In genomic region chr7:13949939-13950338, GRCh38 we compare ENCODE assay signal across 2 cellular contexts.
TF ChIP-seq lines count a peak whose summit lies in the region.

No MANE protein-coding gene starts in this region.

TF ChIP-seq in GM23338, 12 proteins besides CTCF, POLR2A, EP300 and RAD21 (continued from another document):
- no peak for TF ChIP-seq ZNF462 (CRISPR knock-in tag; IDR thresholded peaks at IDR 0.05)
- no peak for TF ChIP-seq NANOG (IDR thresholded peaks at IDR 0.05; ENCODE audit: borderline replicate concordance)
- no peak for TF ChIP-seq ETS1 (IDR thresholded peaks at IDR 0.05)
- TF ChIP-seq CREB1 (CRISPR knock-in tag; IDR thresholded peaks at IDR 0.05; ENCODE audit: low read depth), result no peak
- no peak for TF ChIP-seq ZNF331 (CRISPR knock-in tag; IDR thresholded peaks at IDR 0.05; ENCODE audit: low read depth)
- no peak for TF ChIP-seq ZNF114 (CRISPR knock-in tag; IDR thresholded peaks at IDR 0.05)
- no peak for TF ChIP-seq POLR2AphosphoS5 (IDR thresholded peaks at IDR 0.05; ENCODE audit: low read depth)
- TF ChIP-seq JUNB (IDR thresholded peaks at IDR 0.05; ENCODE audit: unreplicated experiment), result no peak
- TF ChIP-seq EZH2 (IDR thresholded peaks at IDR 0.05; ENCODE audit: low read depth, unreplicated experiment), result no peak
- TF ChIP-seq STAT1 (IDR thresholded peaks at IDR 0.05; ENCODE audit: unreplicated experiment), result no peak
- no peak for TF ChIP-seq EZH2phosphoT487 (IDR thresholded peaks at IDR 0.05; ENCODE audit: unreplicated experiment)

TF ChIP-seq in WTC11, 78 proteins besides CTCF, POLR2A, EP300 and RAD21 (continued from another document):
- TF ChIP-seq JAZF1 (CRISPR knock-in tag; IDR thresholded peaks at IDR 0.05), result no peak
- TF ChIP-seq, protein P1, sequence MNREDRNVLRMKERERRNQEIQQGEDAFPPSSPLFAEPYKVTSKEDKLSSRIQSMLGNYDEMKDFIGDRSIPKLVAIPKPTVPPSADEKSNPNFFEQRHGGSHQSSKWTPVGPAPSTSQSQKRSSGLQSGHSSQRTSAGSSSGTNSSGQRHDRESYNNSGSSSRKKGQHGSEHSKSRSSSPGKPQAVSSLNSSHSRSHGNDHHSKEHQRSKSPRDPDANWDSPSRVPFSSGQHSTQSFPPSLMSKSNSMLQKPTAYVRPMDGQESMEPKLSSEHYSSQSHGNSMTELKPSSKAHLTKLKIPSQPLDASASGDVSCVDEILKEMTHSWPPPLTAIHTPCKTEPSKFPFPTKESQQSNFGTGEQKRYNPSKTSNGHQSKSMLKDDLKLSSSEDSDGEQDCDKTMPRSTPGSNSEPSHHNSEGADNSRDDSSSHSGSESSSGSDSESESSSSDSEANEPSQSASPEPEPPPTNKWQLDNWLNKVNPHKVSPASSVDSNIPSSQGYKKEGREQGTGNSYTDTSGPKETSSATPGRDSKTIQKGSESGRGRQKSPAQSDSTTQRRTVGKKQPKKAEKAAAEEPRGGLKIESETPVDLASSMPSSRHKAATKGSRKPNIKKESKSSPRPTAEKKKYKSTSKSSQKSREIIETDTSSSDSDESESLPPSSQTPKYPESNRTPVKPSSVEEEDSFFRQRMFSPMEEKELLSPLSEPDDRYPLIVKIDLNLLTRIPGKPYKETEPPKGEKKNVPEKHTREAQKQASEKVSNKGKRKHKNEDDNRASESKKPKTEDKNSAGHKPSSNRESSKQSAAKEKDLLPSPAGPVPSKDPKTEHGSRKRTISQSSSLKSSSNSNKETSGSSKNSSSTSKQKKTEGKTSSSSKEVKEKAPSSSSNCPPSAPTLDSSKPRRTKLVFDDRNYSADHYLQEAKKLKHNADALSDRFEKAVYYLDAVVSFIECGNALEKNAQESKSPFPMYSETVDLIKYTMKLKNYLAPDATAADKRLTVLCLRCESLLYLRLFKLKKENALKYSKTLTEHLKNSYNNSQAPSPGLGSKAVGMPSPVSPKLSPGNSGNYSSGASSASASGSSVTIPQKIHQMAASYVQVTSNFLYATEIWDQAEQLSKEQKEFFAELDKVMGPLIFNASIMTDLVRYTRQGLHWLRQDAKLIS (CRISPR knock-in tag; IDR thresholded peaks at IDR 0.05; ENCODE audit: borderline replicate concordance), result no peak
- no peak for TF ChIP-seq NR1H2 (CRISPR knock-in tag; IDR thresholded peaks at IDR 0.05)
- no peak for TF ChIP-seq NFYB (CRISPR knock-in tag; conservative IDR thresholded peaks at IDR 0.05; ENCODE audit: low read depth)
- TF ChIP-seq GRHL2 (CRISPR knock-in tag; IDR thresholded peaks at IDR 0.05; ENCODE audit: insufficient replicate concordance, severe bottlenecking), result no peak
- TF ChIP-seq TEAD1 (CRISPR knock-in tag; IDR thresholded peaks at IDR 0.05), result no peak
- no peak for TF ChIP-seq ZNF512 (CRISPR knock-in tag; IDR thresholded peaks at IDR 0.05; ENCODE audit: borderline replicate concordance)
- no peak for TF ChIP-seq KAT7 (CRISPR knock-in tag; IDR thresholded peaks at IDR 0.05; ENCODE audit: borderline replicate concordance)
- no peak for TF ChIP-seq IRF1 (CRISPR knock-in tag; IDR thresholded peaks at IDR 0.05)
- no peak for TF ChIP-seq ZNF138 (CRISPR knock-in tag; conservative IDR thresholded peaks at IDR 0.05)
- TF ChIP-seq, protein P2, sequence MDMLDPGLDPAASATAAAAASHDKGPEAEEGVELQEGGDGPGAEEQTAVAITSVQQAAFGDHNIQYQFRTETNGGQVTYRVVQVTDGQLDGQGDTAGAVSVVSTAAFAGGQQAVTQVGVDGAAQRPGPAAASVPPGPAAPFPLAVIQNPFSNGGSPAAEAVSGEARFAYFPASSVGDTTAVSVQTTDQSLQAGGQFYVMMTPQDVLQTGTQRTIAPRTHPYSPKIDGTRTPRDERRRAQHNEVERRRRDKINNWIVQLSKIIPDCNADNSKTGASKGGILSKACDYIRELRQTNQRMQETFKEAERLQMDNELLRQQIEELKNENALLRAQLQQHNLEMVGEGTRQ (CRISPR knock-in tag; IDR thresholded peaks at IDR 0.05), result no peak
- TF ChIP-seq, protein P3, sequence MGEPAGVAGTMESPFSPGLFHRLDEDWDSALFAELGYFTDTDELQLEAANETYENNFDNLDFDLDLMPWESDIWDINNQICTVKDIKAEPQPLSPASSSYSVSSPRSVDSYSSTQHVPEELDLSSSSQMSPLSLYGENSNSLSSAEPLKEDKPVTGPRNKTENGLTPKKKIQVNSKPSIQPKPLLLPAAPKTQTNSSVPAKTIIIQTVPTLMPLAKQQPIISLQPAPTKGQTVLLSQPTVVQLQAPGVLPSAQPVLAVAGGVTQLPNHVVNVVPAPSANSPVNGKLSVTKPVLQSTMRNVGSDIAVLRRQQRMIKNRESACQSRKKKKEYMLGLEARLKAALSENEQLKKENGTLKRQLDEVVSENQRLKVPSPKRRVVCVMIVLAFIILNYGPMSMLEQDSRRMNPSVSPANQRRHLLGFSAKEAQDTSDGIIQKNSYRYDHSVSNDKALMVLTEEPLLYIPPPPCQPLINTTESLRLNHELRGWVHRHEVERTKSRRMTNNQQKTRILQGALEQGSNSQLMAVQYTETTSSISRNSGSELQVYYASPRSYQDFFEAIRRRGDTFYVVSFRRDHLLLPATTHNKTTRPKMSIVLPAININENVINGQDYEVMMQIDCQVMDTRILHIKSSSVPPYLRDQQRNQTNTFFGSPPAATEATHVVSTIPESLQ (CRISPR knock-in tag; IDR thresholded peaks at IDR 0.05), result no peak
